Comparison of ENCODE assay signal across 8 cellular contexts in genomic region chr11:36376315-36376887, GRCh38.
A peak's percentile ranks its signal among the peaks of the same experiment; 100 is the strongest.
DNase-seq lines count a peak whose midpoint lies in the region; ATAC-seq and TF ChIP-seq lines count a peak whose summit lies in the region.

No MANE protein-coding gene starts in this region.

- H4K91ac ChIP-seq in trophoblast cell (ENCODE audit: low read depth, low read length): peak overlapping the region; percentile 84

- peak overlapping the region; percentile 94 for H4K8ac ChIP-seq in trophoblast cell (ENCODE audit: low read depth, low read length)

- peak overlapping the region; percentile 91 for H4K12ac ChIP-seq in trophoblast cell (ENCODE audit: low read depth, low read length)

- no peaks in the 10 kb centered on the region for H3K9me3 ChIP-seq in heart left ventricle
- H3K9me3 ChIP-seq in trophoblast cell (ENCODE audit: insufficient read depth, low read depth, low read length): peaks cover 5% of the 10 kb centered on the region

- H3K4me3 ChIP-seq in heart left ventricle (peak overlapping the region; percentile 52 to 86 (median 72)), trophoblast cell (ENCODE audit: low read depth, low read length) (peak overlapping the region; percentile 86)

- H3K36me3 ChIP-seq in heart left ventricle (no peaks in the 10 kb centered on the region), trophoblast cell (ENCODE audit: control insufficient read depth in 1 of 2, insufficient read depth in 2 of 2, low read length in 2 of 2) (peaks cover 0 to 4% of the 10 kb centered on the region in 2 experiments)

- H3K4ac ChIP-seq in trophoblast cell (ENCODE audit: low read depth, low read length): peak overlapping the region; percentile 60

- H3K9ac ChIP-seq in trophoblast cell (ENCODE audit: low read length): peak overlapping the region; percentile 21

- CTCF ChIA-PET in activated CD8-positive, alpha-beta T cell treated with anti-CD3 and anti-CD28 coated beads, Interleukin-2, amount 10 ng/mL, durations not matched to agents 7 days and 5 days (lab: Charles Lee): interaction anchor here (0.6 to 4.5 kb wide), 10 partner anchors 13 to 134 kb away, joined by 3 to 18 read pairs (median 7); partner anchors contain the start of gene TRAF6

- POLR2A ChIA-PET in activated CD8-positive, alpha-beta T cell treated with anti-CD3 and anti-CD28 coated beads, Interleukin-2, amount 10 ng/mL, durations not matched to agents 7 days and 5 days (lab: Charles Lee): interaction anchor here (0.7 to 1.0 kb wide), 2 partner anchors 16 to 86 kb away, joined by 3 read pairs; no protein-coding TSS in a partner anchor

- H3K18ac ChIP-seq in trophoblast cell (ENCODE audit: low read length): peak overlapping the region; percentile 80

- no peak for TF ChIP-seq POLR2A in heart left ventricle (IDR thresholded peaks at IDR 0.05)

- H3K27ac ChIP-seq in heart left ventricle (peak overlapping the region in 8 of 12 donors; percentile 26 to 92 (median 46)), trophoblast cell (ENCODE audit: low read depth, low read length) (no peak overlapping the region)

- WGBS in heart left ventricle, 4 donors: 0 to 2% (median 1%) methylated on average over 29 to 46 of the region's 46 CpGs
- no CpG with 5 or more reads among the region's 46 CpGs for WGBS in trophoblast cell (ENCODE audit: extremely low coverage, insufficient coverage, insufficient read length)

- H3K36me3 Mint-ChIP-seq in activated CD8-positive, alpha-beta T cell treated with anti-CD3 and anti-CD28 coated beads, Interleukin-2, amount 10 ng/mL, durations not matched to agents 7 days and 5 days (ENCODE audit: low read depth): no peaks in the 10 kb centered on the region

- no peak for TF ChIP-seq CTCF in heart left ventricle (IDR thresholded peaks at IDR 0.05)

- no peaks in the 10 kb centered on the region for H3K9me3 Mint-ChIP-seq in activated CD8-positive, alpha-beta T cell treated with anti-CD3 and anti-CD28 coated beads, Interleukin-2, amount 10 ng/mL, durations not matched to agents 7 days and 5 days (ENCODE audit: insufficient read depth)

- peak overlapping the region; percentile 99 for H2AFZ ChIP-seq in trophoblast cell (ENCODE audit: insufficient read depth, low read length, poor library complexity)

- peak; percentile 9 for ATAC-seq in activated CD8-positive, alpha-beta T cell treated with anti-CD3 and anti-CD28 coated beads, Interleukin-2, amount 10 ng/mL, durations not matched to agents 7 days and 5 days
- ATAC-seq in heart left ventricle (peak in 3 of 4 donors; percentile 44 to 52 (median 44)), GM21360 (IDR thresholded peaks at IDR 0.05; ENCODE audit: unreplicated experiment) (no peak)

- H3K4me1 Mint-ChIP-seq in activated CD8-positive, alpha-beta T cell treated with anti-CD3 and anti-CD28 coated beads, Interleukin-2, amount 10 ng/mL, durations not matched to agents 7 days and 5 days (ENCODE audit: low read depth): peaks cover 29% of the 10 kb centered on the region

- H3K4me1 ChIP-seq in heart left ventricle (peaks cover 0 to 36% (median 11%) of the 10 kb centered on the region in 12 donors), trophoblast cell (ENCODE audit: control insufficient read depth in 1 of 2, insufficient read depth in 2 of 2, low read length in 2 of 2) (peaks cover 5 to 6% of the 10 kb centered on the region in 2 experiments)

- intact Hi-C loops in heart left ventricle (cut with DNase I): loop anchor here in 7 of 10 donors (5.0 to 10.0 kb wide), 6 partner anchors 72 to 101 kb away; no protein-coding TSS in a partner anchor

- H2BK5ac ChIP-seq in trophoblast cell (ENCODE audit: low read depth, low read length, poor library complexity): peak overlapping the region; percentile 46

- H2BK12ac ChIP-seq in trophoblast cell (ENCODE audit: low read length): peak overlapping the region; percentile 90

- no peak overlapping the region for H3K23ac ChIP-seq in trophoblast cell (ENCODE audit: low read length)

- peaks cover 10% of the 10 kb centered on the region for H3K79me1 ChIP-seq in trophoblast cell (ENCODE audit: low read length)

- peak overlapping the region; percentile 55 for H3K27ac Mint-ChIP-seq in activated CD8-positive, alpha-beta T cell treated with anti-CD3 and anti-CD28 coated beads, Interleukin-2, amount 10 ng/mL, durations not matched to agents 7 days and 5 days

- H3K14ac ChIP-seq in trophoblast cell (ENCODE audit: low read length): peak overlapping the region; percentile 79

- H3K27me3 Mint-ChIP-seq in activated CD8-positive, alpha-beta T cell treated with anti-CD3 and anti-CD28 coated beads, Interleukin-2, amount 10 ng/mL, durations not matched to agents 7 days and 5 days (ENCODE audit: low read depth): peaks cover 70% of the 10 kb centered on the region

- peak overlapping the region; percentile 85 for H3K4me3 Mint-ChIP-seq in activated CD8-positive, alpha-beta T cell treated with anti-CD3 and anti-CD28 coated beads, Interleukin-2, amount 10 ng/mL, durations not matched to agents 7 days and 5 days

- H3K79me2 ChIP-seq in trophoblast cell (ENCODE audit: control insufficient read depth, insufficient read depth, low read length, poor library complexity): peaks cover 8% of the 10 kb centered on the region

- H3K27me3 ChIP-seq in heart left ventricle: peaks cover 0 to 10% (median 4%) of the 10 kb centered on the region in 9 donors
- peaks cover 15% of the 10 kb centered on the region for H3K27me3 ChIP-seq in trophoblast cell (ENCODE audit: insufficient read depth, low read length)

- peak overlapping the region; percentile 78 for H3K4me2 ChIP-seq in trophoblast cell (ENCODE audit: low read length)

- H2BK120ac ChIP-seq in trophoblast cell (ENCODE audit: insufficient read depth, low read length, poor library complexity): peak overlapping the region; percentile 83

- peak; percentile 37 for DNase-seq in stimulated activated naive CD4-positive, alpha-beta T cell treated with Interleukin-2 at 50 U/mL for 16 hours (lab: John Stamatoyannopoulos, UW)
- no peak for DNase-seq in stimulated activated naive CD4-positive, alpha-beta T cell (lab: John Stamatoyannopoulos, UW)
- peak; percentile 29 for DNase-seq in activated CD8-positive, alpha-beta T cell treated with anti-CD3 and anti-CD28 coated beads, Interleukin-2, amount 10 ng/mL, durations not matched to agents 7 days and 5 days
- DNase-seq in heart left ventricle: peak; percentile 44 to 79 (median 54)
- no peak for DNase-seq in trophoblast cell
- no peak for DNase-seq in NOMO-1 treated with DMSO at 0.1 percent for 48 hours (lab: John Stamatoyannopoulos, UW; ENCODE audit: unreplicated experiment)
- no peak for DNase-seq in SHP77 (lab: John Stamatoyannopoulos, UW)

- H2AK5ac ChIP-seq in trophoblast cell (ENCODE audit: low read length): peak overlapping the region; percentile 22

Comparison
In these comparisons a context has a peak if more than half of its experiments do, and no peak if none do; other contexts are left out.
1. DNase-seq: peak in stimulated activated naive CD4-positive, alpha-beta T cell treated with Interleukin-2 at 50 U/mL for 16 hours (single experiment), activated CD8-positive, alpha-beta T cell treated with anti-CD3 and anti-CD28 coated beads, Interleukin-2, amount 10 ng/mL, durations not matched to agents 7 days and 5 days (single experiment) and heart left ventricle (5 of 5); none in stimulated activated naive CD4-positive, alpha-beta T cell (0 of 6), trophoblast cell (0 of 2), NOMO-1 treated with DMSO at 0.1 percent for 48 hours (single experiment) and SHP77 (0 of 2).